Comparison of ENCODE assay signal across 9 cellular contexts in the genomic region with DNA sequence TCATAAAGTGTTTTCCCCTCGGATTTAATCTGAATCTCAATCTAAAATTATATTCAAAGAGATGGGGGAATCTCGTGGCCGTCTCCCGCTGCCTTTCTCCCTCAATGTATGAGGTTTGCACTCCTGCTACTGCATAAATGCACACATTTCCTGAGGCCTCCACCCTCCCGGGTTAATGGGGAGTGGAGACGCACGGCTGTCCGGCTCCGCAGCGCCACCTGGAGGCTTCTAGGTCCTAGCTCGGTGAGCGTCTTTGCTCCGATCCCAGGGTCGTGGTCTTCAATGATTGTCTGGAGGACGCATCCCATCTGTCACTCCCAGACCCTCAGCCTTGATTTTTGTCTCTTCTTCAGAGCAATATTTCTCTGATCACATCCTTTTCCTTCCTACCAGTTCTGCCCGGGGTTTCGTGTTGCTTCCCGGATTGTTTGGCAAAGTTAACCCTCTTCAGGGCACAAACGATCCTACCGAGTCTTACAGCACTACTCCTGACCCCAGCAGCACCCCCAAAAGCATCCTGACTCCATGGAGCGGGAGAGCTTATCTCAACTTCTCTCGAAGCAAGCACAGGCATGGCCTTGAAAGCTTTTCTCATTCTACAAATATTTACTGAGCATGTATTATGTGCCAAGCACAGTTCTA. TPM values are rescaled to one million over a fixed set of nuclear protein-coding genes. Genes with fewer than 3 reads are reported as not detected.
DNase-seq lines count a peak whose midpoint lies in the region; ATAC-seq and TF ChIP-seq lines count a peak whose summit lies in the region.
"Had no signal": no experiment of that assay in that cellular context is flagged by ENCODE, and none has a peak within 500 bp of the region (broad histone marks: within the 10 kb centered on the region; RNA-seq: fewer than 3 reads in every experiment).

A gene (minus strand): TSS at position 110 of the 642 bp plus-strand sequence. CDS start 516 bp downstream, outside the sequence.

- WGBS in heart right ventricle, 2 donors, result 3 to 6% methylated on average over 22 of the region's 22 CpGs

- H3K27me3 ChIP-seq in heart right ventricle, result peaks cover 13 to 86% (median 70%) of the 10 kb centered on the region in 7 donors

- peak within 1 kb of the TSS; percentile 60 for H3K4me3 Mint-ChIP-seq in activated naive CD8-positive, alpha-beta T cell treated with anti-CD3 and anti-CD28 coated beads, Interleukin-2, amount 10 ng/mL, durations not matched to agents 7 days and 5 days
- peak within 1 kb of the TSS; percentile 89 for H3K4me3 Mint-ChIP-seq in type B pancreatic cell

- peaks cover 1 to 37% (median 23%) of the 10 kb centered on the region in 9 donors for H3K4me1 ChIP-seq in heart right ventricle

- TF ChIP-seq CTCF in heart right ventricle (IDR thresholded peaks at IDR 0.05), result peak; percentile 79 to 93 (median 88)
- TF ChIP-seq CTCF in type B pancreatic cell (conservative IDR thresholded peaks at IDR 0.05), result peak; percentile 92

- no peak within 1 kb of the TSS for H3K27ac Mint-ChIP-seq in activated naive CD8-positive, alpha-beta T cell treated with anti-CD3 and anti-CD28 coated beads, Interleukin-2, amount 10 ng/mL, durations not matched to agents 7 days and 5 days
- H3K27ac Mint-ChIP-seq in type B pancreatic cell, result peak within 1 kb of the TSS; percentile 54

- no peaks in the 10 kb centered on the region for H3K9me3 ChIP-seq in heart right ventricle

- H3K9me3 Mint-ChIP-seq in activated naive CD8-positive, alpha-beta T cell treated with anti-CD3 and anti-CD28 coated beads, Interleukin-2, amount 10 ng/mL, durations not matched to agents 7 days and 5 days, result no peaks in the 10 kb centered on the region
- no peaks in the 10 kb centered on the region for H3K9me3 Mint-ChIP-seq in type B pancreatic cell

- peak within 1 kb of the TSS; percentile 25 to 72 (median 53) for H3K4me3 ChIP-seq in heart right ventricle

- H3K4me1 Mint-ChIP-seq in activated naive CD8-positive, alpha-beta T cell treated with anti-CD3 and anti-CD28 coated beads, Interleukin-2, amount 10 ng/mL, durations not matched to agents 7 days and 5 days, result peaks cover 6% of the 10 kb centered on the region
- H3K4me1 Mint-ChIP-seq in type B pancreatic cell (ENCODE audit: unreplicated experiment), result peaks cover 12% of the 10 kb centered on the region

- H3K36me3 Mint-ChIP-seq in activated naive CD8-positive, alpha-beta T cell treated with anti-CD3 and anti-CD28 coated beads, Interleukin-2, amount 10 ng/mL, durations not matched to agents 7 days and 5 days, result no peaks in the 10 kb centered on the region
- no peaks in the 10 kb centered on the region for H3K36me3 Mint-ChIP-seq in type B pancreatic cell

- peaks cover 76% of the 10 kb centered on the region for H3K27me3 Mint-ChIP-seq in activated naive CD8-positive, alpha-beta T cell treated with anti-CD3 and anti-CD28 coated beads, Interleukin-2, amount 10 ng/mL, durations not matched to agents 7 days and 5 days
- H3K27me3 Mint-ChIP-seq in type B pancreatic cell, result peaks cover 84% of the 10 kb centered on the region

- intact Hi-C loops in heart right ventricle (cut with DNase I), result loop anchor here in 7 of 10 donors (1.0 to 5.0 kb wide), 6 partner anchors 35 to 71 kb away; no protein-coding TSS in a partner anchor
- intact Hi-C loops in posterior vena cava (cut with DNase I), result loop anchor here in 1 of 2 donors (5.0 kb wide), 1 partner anchor 37 kb away; no protein-coding TSS in a partner anchor

- H3K36me3 ChIP-seq in heart right ventricle, result no peaks in the 10 kb centered on the region

- H3K27ac ChIP-seq in heart right ventricle, result peak within 1 kb of the TSS in 3 of 10 donors; percentile 25 to 71 (median 35)

- ATAC-seq in activated naive CD8-positive, alpha-beta T cell treated with anti-CD3 and anti-CD28 coated beads, Interleukin-2, amount 10 ng/mL, durations not matched to agents 7 days and 5 days (ENCODE audit: low read depth), result peak; percentile 75
- peak; percentile 56 to 89 (median 82) for ATAC-seq in heart right ventricle

- POLR2A ChIA-PET in activated naive CD8-positive, alpha-beta T cell treated with anti-CD3 and anti-CD28 coated beads, Interleukin-2, amount 10 ng/mL, durations not matched to agents 7 days and 5 days (lab: Charles Lee), result interaction anchor here (1.3 kb wide), 1 partner anchor 46 kb away, joined by 3 read pairs; no protein-coding TSS in a partner anchor

- peak; percentile 22 for DNase-seq in DMS114 treated with DMSO at 0.1 percent for 48 hours (lab: John Stamatoyannopoulos, UW; ENCODE audit: unreplicated experiment)
- DNase-seq in H4 (ENCODE audit: low spot score), result peak; percentile 72
- peak; percentile 74 for DNase-seq in NAMALWA (ENCODE audit: low spot score)
- peak; percentile 15 for DNase-seq in SKM-1 treated with dmso at 0.1 percent for 144 hours (lab: John Stamatoyannopoulos, UW; ENCODE audit: unreplicated experiment)
- peak; percentile 81 for DNase-seq in activated naive CD8-positive, alpha-beta T cell treated with anti-CD3 and anti-CD28 coated beads, Interleukin-2, amount 10 ng/mL, durations not matched to agents 7 days and 5 days
- peak; percentile 82 to 84 for DNase-seq in heart right ventricle
- DNase-seq in posterior vena cava (ENCODE audit: low spot score), result peak; percentile 95
- DNase-seq in type B pancreatic cell (ENCODE audit: extremely low spot score, unreplicated experiment), result peak; percentile 89

RNA-seq across cellular contexts. Expression of the gene that starts here (rescaled TPM):
- 0.46 TPM in 1 of 2 replicates, not detected in the other for total RNA-seq in H4 (2014; rRNA removed; shearing (Covaris generic))
- not detected for total RNA-seq in activated naive CD8-positive, alpha-beta T cell treated with anti-CD3 and anti-CD28 coated beads, Interleukin-2, amount 10 ng/mL, durations not matched to agents 7 days and 5 days
- total RNA-seq in heart right ventricle (1 to 10 TPM in 8 of 10 donors, under 1 TPM in 2; 0.61 to 6.6 (median 2.4) TPM), posterior vena cava (under 1 TPM in 1 of 2 donors, not detected in 1; 0.38 TPM), type B pancreatic cell (ENCODE audit: low replicate concordance) (2.1 and 2.7 TPM in 2 replicates)
- 1 to 10 TPM in 1 of 2 donors, under 1 TPM in 1; 0.55 to 4.0 TPM for polyA plus RNA-seq in heart right ventricle
- total RNA-seq: subcutaneous adipose tissue had no signal

Comparison
In these comparisons a context has a peak if more than half of its experiments do, and no peak if none do; other contexts are left out.
1. Peak in DNase-seq in H4; RNA of the gene not detected or under 1 TPM.
2. Peak in DNase-seq and ATAC-seq in activated naive CD8-positive, alpha-beta T cell treated with anti-CD3 and anti-CD28 coated beads, Interleukin-2, amount 10 ng/mL, durations not matched to agents 7 days and 5 days; RNA of the gene not detected or under 1 TPM.
3. Peak in DNase-seq in posterior vena cava; RNA of the gene not detected or under 1 TPM.
4. DNase-seq: peak in every context shown above with its lines; median percentile 95 in posterior vena cava; 89 in type B pancreatic cell; 83 in heart right ventricle; 81 in activated naive CD8-positive, alpha-beta T cell treated with anti-CD3 and anti-CD28 coated beads, Interleukin-2, amount 10 ng/mL, durations not matched to agents 7 days and 5 days; 74 in NAMALWA; 72 in H4; 22 in DMS114 treated with DMSO at 0.1 percent for 48 hours; 15 in SKM-1 treated with dmso at 0.1 percent for 144 hours.